Comparison of ENCODE assay signal across 21 cellular contexts in the genomic region with DNA sequence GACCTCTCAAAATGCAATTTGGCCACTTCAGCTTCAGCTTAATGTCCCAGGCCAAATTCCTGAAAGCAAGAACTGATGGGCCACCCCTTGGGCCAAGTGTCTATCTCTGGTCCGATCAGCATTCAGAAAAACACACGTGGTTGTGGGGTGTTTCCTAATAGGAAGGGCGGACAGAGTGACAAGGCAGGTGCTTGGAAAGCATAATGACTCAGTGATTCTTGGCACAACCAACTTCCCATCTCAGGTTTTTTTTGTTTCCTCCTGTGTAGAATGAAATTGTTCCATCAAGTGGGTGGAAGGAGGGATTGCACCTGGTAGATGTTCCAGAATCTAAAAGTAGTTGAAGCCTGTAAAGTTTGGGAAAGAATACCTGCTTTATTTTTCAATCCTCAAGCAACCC.
"Had no signal": no experiment of that assay in that cellular context is flagged by ENCODE, and none has a peak within 500 bp of the region (broad histone marks: within the 10 kb centered on the region; RNA-seq: fewer than 3 reads in every experiment).

No MANE protein-coding gene starts in this region.

- H3K9me3 ChIP-seq: esophagus squamous epithelium, testis had no signal

- H3K4me1 Mint-ChIP-seq: activated CD4-positive, alpha-beta T cell treated with anti-CD3 and anti-CD28 coated beads, Interleukin-2, amount 10 ng/mL, durations not matched to agents 24 days and 14 days; nephron progenitor cell; stimulated activated memory B cell treated with anti-CD40 and anti-IgM and Interleukin-4, amounts not matched to agents 10 μg/mL and 1 μg/mL and 100 μg/mL, for 72 hours had no signal

- H3K9me3 Mint-ChIP-seq: activated CD4-positive, alpha-beta T cell treated with anti-CD3 and anti-CD28 coated beads, Interleukin-2, amount 10 ng/mL, durations not matched to agents 24 days and 14 days; activated CD8-positive, alpha-beta T cell treated with anti-CD3 and anti-CD28 coated beads for 36 hours; activated T-cell treated with anti-CD3 and anti-CD28 coated beads, Interleukin-2, amount 50 U/mL, for 24 hours; activated T-helper 2 cell treated with anti-CD3 and anti-CD28 coated beads, Interferon-gamma antibody, Interleukin-2, Interleukin-4, amounts not matched to agents 10 μg/mL and 5 μg/mL and 100 μg/mL, durations not matched to agents 14 hours and 24 hours and 36 hours; nephron progenitor cell; type B pancreatic cell had no signal

- H3K4me3 Mint-ChIP-seq: activated CD4-positive, alpha-beta T cell treated with anti-CD3 and anti-CD28 coated beads, Interleukin-2, amount 10 ng/mL, durations not matched to agents 24 days and 14 days; activated CD8-positive, alpha-beta T cell treated with anti-CD3 and anti-CD28 coated beads for 36 hours; activated T-cell treated with anti-CD3 and anti-CD28 coated beads, Interleukin-2, amount 50 U/mL, for 24 hours; brain; nephron progenitor cell; stimulated activated memory B cell treated with anti-CD40 and anti-IgM and Interleukin-4, amounts not matched to agents 10 μg/mL and 1 μg/mL and 100 μg/mL, for 72 hours; type B pancreatic cell had no signal

- H3K27ac Mint-ChIP-seq: activated CD4-positive, alpha-beta T cell treated with anti-CD3 and anti-CD28 coated beads, Interleukin-2, amount 10 ng/mL, durations not matched to agents 24 days and 14 days; activated CD8-positive, alpha-beta T cell treated with anti-CD3 and anti-CD28 coated beads for 36 hours; activated T-cell treated with anti-CD3 and anti-CD28 coated beads, Interleukin-2, amount 50 U/mL, for 24 hours; activated T-helper 2 cell treated with anti-CD3 and anti-CD28 coated beads, Interferon-gamma antibody, Interleukin-2, Interleukin-4, amounts not matched to agents 10 μg/mL and 5 μg/mL and 100 μg/mL, durations not matched to agents 14 hours and 24 hours and 36 hours; nephron progenitor cell; progenitor cell of endocrine pancreas; stimulated activated memory B cell treated with anti-CD40 and anti-IgM and Interleukin-4, amounts not matched to agents 10 μg/mL and 1 μg/mL and 100 μg/mL, for 72 hours; type B pancreatic cell had no signal

- H3K4me1 ChIP-seq: testis had no signal

- H3K36me3 Mint-ChIP-seq: brain; stimulated activated memory B cell treated with anti-CD40 and anti-IgM and Interleukin-4, amounts not matched to agents 10 μg/mL and 1 μg/mL and 100 μg/mL, for 72 hours; type B pancreatic cell had no signal

- ATAC-seq: activated CD8-positive, alpha-beta T cell treated with anti-CD3 and anti-CD28 coated beads for 36 hours; left lobe of liver; stimulated activated memory B cell treated with anti-CD40 and anti-IgM and Interleukin-4, amounts not matched to agents 10 μg/mL and 1 μg/mL and 100 μg/mL, for 72 hours had no signal

- H3K27me3 Mint-ChIP-seq: brain had no signal

- H3K4me3 ChIP-seq: coronary artery, esophagus squamous epithelium, testis had no signal

- H3K36me3 ChIP-seq: esophagus squamous epithelium had no signal

- H3K27me3 ChIP-seq: testis had no signal

- DNase-seq: activated CD4-positive, alpha-beta T cell treated with anti-CD3 and anti-CD28 coated beads, Interleukin-2, amount 10 ng/mL, durations not matched to agents 24 days and 14 days; activated CD8-positive, alpha-beta T cell treated with anti-CD3 and anti-CD28 coated beads for 36 hours; activated naive CD4-positive, alpha-beta T cell treated with Interleukin-2 at 50 U/mL for 16 hours; activated T-cell treated with anti-CD3 and anti-CD28 coated beads, Interleukin-2, amount 50 U/mL, for 24 hours; effector CD8-positive, alpha-beta T cell; esophagus squamous epithelium; midbrain; nephron progenitor cell; occipital lobe; small intestine; stimulated activated CD4-positive, alpha-beta T cell treated with anti-CD3 and anti-CD28 coated beads, Interleukin-4, amount 100 ng/mL, for 4 hours; T-helper 1 cell; T-helper 9 cell; testis had no signal

- H3K27ac ChIP-seq: testis had no signal
